In the genomic region with DNA sequence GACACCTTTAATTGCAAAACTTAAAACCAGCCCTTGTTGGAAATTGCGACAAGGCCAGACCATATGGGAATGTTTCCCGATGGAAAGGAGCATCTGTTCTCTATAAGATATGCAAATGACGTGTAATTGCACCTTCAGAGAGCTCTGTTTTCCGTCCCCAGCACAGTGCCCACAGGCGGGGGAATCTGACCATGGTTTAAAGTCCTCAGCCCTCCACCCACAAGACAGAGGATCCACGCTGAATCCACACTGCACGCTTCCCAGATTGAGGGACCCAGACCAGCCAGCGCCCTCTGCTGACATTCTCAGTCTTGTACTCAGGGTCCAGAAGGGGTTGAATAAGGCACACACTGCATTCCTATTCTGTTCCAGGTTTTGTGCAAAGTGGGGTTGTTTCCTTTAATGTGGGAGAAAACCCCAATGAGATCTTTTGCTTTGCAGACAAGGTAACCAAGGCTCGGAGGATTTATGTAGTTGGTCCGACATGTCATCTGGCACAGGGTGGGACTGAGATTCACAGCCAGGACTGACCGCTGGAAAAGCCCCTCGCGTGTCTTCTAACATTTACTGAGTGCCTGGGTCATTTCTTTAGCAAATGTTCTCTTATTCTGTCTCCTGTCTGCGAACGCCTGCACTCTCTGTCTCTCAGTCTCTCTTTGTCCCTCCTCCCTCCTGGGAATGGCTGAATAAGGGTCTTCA, we compare ENCODE assay signal across 8 cellular contexts. TPM values are rescaled to one million over a fixed set of nuclear protein-coding genes. Genes with fewer than 3 reads are reported as not detected.
DNase-seq lines count a peak whose midpoint lies in the region; ATAC-seq and TF ChIP-seq lines count a peak whose summit lies in the region.

No MANE protein-coding gene starts in this region.

- DNase-seq in DND-41 (peak; percentile 19), epithelial cell of esophagus (ENCODE audit: low read depth) (peak; percentile 57), mucosa of descending colon (peak; percentile 61 to 86 (median 74)), transverse colon (peak; percentile 73), NCI-H187 (lab: John Stamatoyannopoulos, UW) (no peak)

- no peak for TF ChIP-seq POLR2A in transverse colon (IDR thresholded peaks at IDR 0.05)

- no peaks in the 10 kb centered on the region for H3K36me3 ChIP-seq in DND-41 (ENCODE audit: insufficient read depth, low read length)
- H3K36me3 ChIP-seq in Loucy (ENCODE audit: insufficient read depth, low read length) = no peaks in the 10 kb centered on the region
- H3K36me3 ChIP-seq in mucosa of descending colon (ENCODE audit: low read depth) = no peaks in the 10 kb centered on the region
- H3K36me3 ChIP-seq in transverse colon = no peaks in the 10 kb centered on the region

- 53 to 86% methylated on average over 7 to 15 of the region's 15 CpGs for WGBS in transverse colon (ENCODE audit: low coverage in 1 of 2), 2 donors

- no peaks in the 10 kb centered on the region for H3K27me3 ChIP-seq in DND-41 (ENCODE audit: insufficient read depth, low read length, poor library complexity)
- no peaks in the 10 kb centered on the region for H3K27me3 ChIP-seq in Loucy (ENCODE audit: insufficient read depth, low read length, poor library complexity, severe bottlenecking)
- H3K27me3 ChIP-seq in transverse colon = no peaks in the 10 kb centered on the region

- H3K4me1 ChIP-seq in DND-41 (ENCODE audit: insufficient read depth, low read length) = no peaks in the 10 kb centered on the region
- no peaks in the 10 kb centered on the region for H3K4me1 ChIP-seq in Loucy (ENCODE audit: insufficient read depth, low read length, poor library complexity, severe bottlenecking)
- H3K4me1 ChIP-seq in mucosa of descending colon (ENCODE audit: low read depth) = peaks cover 5% of the 10 kb centered on the region
- peaks cover 0 to 17% (median 6%) of the 10 kb centered on the region in 4 donors for H3K4me1 ChIP-seq in transverse colon

- TF ChIP-seq CTCF in DND-41 (IDR thresholded peaks at IDR 0.05; ENCODE audit: borderline replicate concordance, extremely low read depth, low read length, poor library complexity, severe bottlenecking) (peak; percentile 53), Loucy (conservative IDR thresholded peaks at IDR 0.05; ENCODE audit: low read length) (peak; percentile 79), WI38 (IDR thresholded peaks at IDR 0.05; ENCODE audit: low read depth, low read length) (peak; percentile 68), epithelial cell of esophagus (IDR thresholded peaks at IDR 0.05; ENCODE audit: insufficient read depth, low read depth, low read length, missing control alignments) (peak; percentile 67), mucosa of descending colon (IDR thresholded peaks at IDR 0.05) (peak; percentile 24), transverse colon (IDR thresholded peaks at IDR 0.05) (peak; percentile 47 to 65 (median 58))

- H3F3A ChIP-seq in Loucy (ENCODE audit: low read depth) = no peaks in the 10 kb centered on the region

- H3K27ac ChIP-seq in DND-41 (ENCODE audit: low read length) (no peak overlapping the region), transverse colon (peak overlapping the region in 3 of 4 donors; percentile 20 to 43 (median 40))

- ATAC-seq in DND-41 (ENCODE audit: insufficient read depth, low read depth) (peak; percentile 57; the same call in 2 of the 3 replicates), mucosa of descending colon (peak; percentile 87), HG02763 (IDR thresholded peaks at IDR 0.05; ENCODE audit: unreplicated experiment) (no peak)

- intact Hi-C loops in mucosa of descending colon (cut with DNase I, micrococcal nuclease) = loop anchor here in 1 of 2 donors (5.0 kb wide), 1 partner anchor 99 kb away; no protein-coding TSS in a partner anchor
- intact Hi-C loops in transverse colon (cut with DNase I; ENCODE audit: low total_unique reads) = loop anchor here (2.0 kb wide), 1 partner anchor 101 kb away; no protein-coding TSS in a partner anchor

- H3K9ac ChIP-seq in DND-41 (ENCODE audit: low read depth, low read length) (no peak overlapping the region), Loucy (ENCODE audit: low read depth, low read length, poor library complexity, severe bottlenecking) (no peak overlapping the region)

- H3K9me3 ChIP-seq in DND-41 (ENCODE audit: insufficient read depth, low read length, severe bottlenecking) (no peaks in the 10 kb centered on the region), Loucy (ENCODE audit: insufficient read depth, low read depth, low read length) (no peaks in the 10 kb centered on the region), mucosa of descending colon (no peaks in the 10 kb centered on the region), transverse colon (no peaks in the 10 kb centered on the region)

- H2AFZ ChIP-seq in DND-41 (ENCODE audit: low read depth, low read length) = no peak overlapping the region
- no peak overlapping the region for H2AFZ ChIP-seq in Loucy (ENCODE audit: low read length)

- in situ Hi-C loops in transverse colon (cut with MboI; ENCODE audit: low pct_ligation_motif_present in 1 of 4, low pct_unique_long_range_greater_than_20kb in 1 of 4, low sequenced_read_pairs in 3 of 4) = loop anchor here (10.0 to 25.0 kb wide), 7 partner anchors 87 to 544 kb away; no protein-coding TSS in a partner anchor

- H3K4me3 ChIP-seq in DND-41 (ENCODE audit: low read depth in 1 of 2, low read length in 2 of 2) (no peak overlapping the region), Loucy (ENCODE audit: low read length, poor library complexity, severe bottlenecking) (no peak overlapping the region), WI38 (ENCODE audit: low read depth, low read length) (no peak overlapping the region), epithelial cell of esophagus (ENCODE audit: low read length) (no peak overlapping the region), mucosa of descending colon (no peak overlapping the region), transverse colon (no peak overlapping the region)

- no peak for TF ChIP-seq EP300 in transverse colon (IDR thresholded peaks at IDR 0.05; ENCODE audit: low read depth)

- no peaks in the 10 kb centered on the region for H3K9me2 ChIP-seq in Loucy (replicated peaks; ENCODE audit: low read depth, low read length)

- H4K20me1 ChIP-seq in DND-41 (ENCODE audit: insufficient read depth, low read length) (no peaks in the 10 kb centered on the region), Loucy (ENCODE audit: insufficient read depth, low read length, poor library complexity, severe bottlenecking) (no peaks in the 10 kb centered on the region)

- H3K4me2 ChIP-seq in DND-41 (ENCODE audit: insufficient read depth, low read length) = no peak overlapping the region
- no peak overlapping the region for H3K4me2 ChIP-seq in Loucy (ENCODE audit: low read depth, low read length, poor library complexity, severe bottlenecking)

- H3K79me2 ChIP-seq in DND-41 (ENCODE audit: insufficient read depth, low read length) = no peaks in the 10 kb centered on the region
- H3K79me2 ChIP-seq in Loucy (ENCODE audit: insufficient read depth, low read length) = no peaks in the 10 kb centered on the region

RNA-seq across cellular contexts. Expression of a gene that starts 36.8 kb away (rescaled TPM):
- total RNA-seq in mucosa of descending colon (1 to 10 TPM; 7.4 to 8.8 (median 7.7) TPM), transverse colon (10 to 100 TPM; 10.1 to 36.0 (median 10.8) TPM)

Comparison
In these comparisons a context has a peak if more than half of its experiments do, and no peak if none do; other contexts are left out.
1. DNase-seq: peak in DND-41 (single experiment), epithelial cell of esophagus (single experiment), mucosa of descending colon (3 of 3) and transverse colon (single experiment); none in NCI-H187 (0 of 2).
2. CTCF ChIP-seq: peak in every context shown above with its lines; median percentile 79 in Loucy; 68 in WI38; 67 in epithelial cell of esophagus; 58 in transverse colon; 53 in DND-41; 24 in mucosa of descending colon.